ENCODE assay signal across 11 cellular contexts in genomic region chr7:5417106-5418071, GRCh38. TPM values are rescaled to one million over a fixed set of nuclear protein-coding genes. Genes with fewer than 3 reads are reported as not detected.
DNase-seq lines count a peak whose midpoint lies in the region; ATAC-seq, FAIRE-seq and TF ChIP-seq lines count a peak whose summit lies in the region.
"Had no signal": no experiment of that assay in that cellular context is flagged by ENCODE, and none has a peak within 500 bp of the region (broad histone marks: within the 10 kb centered on the region; RNA-seq: fewer than 3 reads in every experiment).

No MANE protein-coding gene starts in this region.

- peak overlapping the region; percentile 81 for H3K4me2 ChIP-seq in A549
- no peak overlapping the region for H3K4me2 ChIP-seq in OCI-LY7 (ENCODE audit: low read length)

- FAIRE-seq in A549 (lab: Jason Lieb, UNC): no peak
- FAIRE-seq: TTC549 had no signal

- 54% methylated on average over 15 of the region's 15 CpGs for WGBS in A549 (ENCODE audit: missing lambda C conversion rate)
- WGBS in endodermal cell (ENCODE audit: insufficient coverage in 1 of 2, insufficient read length in 1 of 2), 2 experiments: 69 to 73% methylated on average over 8 to 14 of the region's 15 CpGs

- H3K36me3 Mint-ChIP-seq in IgD-negative memory B cell (no peaks in the 10 kb centered on the region), endodermal cell (ENCODE audit: low read depth) (peaks cover 40% of the 10 kb centered on the region), neural crest cell (ENCODE audit: low read depth) (peaks cover 8% of the 10 kb centered on the region)

- intact Hi-C loops in OCI-LY7 (cut with micrococcal nuclease; ENCODE audit: unreplicated experiment): no loop called here

- no peak overlapping the region for H2AFZ ChIP-seq in OCI-LY7 (ENCODE audit: low read length)

- H3K4me1 Mint-ChIP-seq in IgD-negative memory B cell (peaks cover 3 to 8% (median 5%) of the 10 kb centered on the region in 3 donors), endodermal cell (peaks cover 25% of the 10 kb centered on the region), neural crest cell (peaks cover 36% of the 10 kb centered on the region)

- H3K27me3 Mint-ChIP-seq in IgD-negative memory B cell (peaks cover 36% of the 10 kb centered on the region), endodermal cell (ENCODE audit: insufficient read depth) (peaks cover 11% of the 10 kb centered on the region), neural crest cell (ENCODE audit: low read depth) (peaks cover 5% of the 10 kb centered on the region)

- peak overlapping the region in 1 of 4 donors; percentile 55 for H3K4me3 Mint-ChIP-seq in IgD-negative memory B cell
- H3K4me3 Mint-ChIP-seq in endodermal cell: peak overlapping the region; percentile 96
- H3K4me3 Mint-ChIP-seq in neural crest cell: peak overlapping the region; percentile 99

- H3K4me1 ChIP-seq in A549 (peaks cover 31% of the 10 kb centered on the region), endodermal cell (ENCODE audit: control insufficient read depth, insufficient read depth, low read length) (peaks cover 10% of the 10 kb centered on the region), OCI-LY7 (ENCODE audit: insufficient read depth, low read length, poor library complexity, severe bottlenecking) (peaks cover 10% of the 10 kb centered on the region)

- DNase-seq in A549 (ENCODE audit: low read depth in 1 of 2, low spot score in 1 of 2): peak in 1 of 2 experiments; percentile 65
- peak; percentile 79 for DNase-seq in endodermal cell
- DNase-seq in neural crest cell (ENCODE audit: low read depth, low spot score): no peak
- DNase-seq in OCI-LY7 (ENCODE audit: low spot score): no peak
- DNase-seq: CD4-positive, alpha-beta T cell; NCI-H446 treated with DMSO at 0.1 percent for 48 hours had no signal

- BruUV-seq in OCI-LY7 (replicated peaks; lab: Mats Ljungman, UMichigan): no TSS peak

- no peaks in the 10 kb centered on the region for H3K79me2 ChIP-seq in OCI-LY7 (ENCODE audit: insufficient read depth, low read depth, low read length)

- H4K20me1 ChIP-seq in OCI-LY7 (ENCODE audit: insufficient read depth, low read length): no peaks in the 10 kb centered on the region

- TF ChIP-seq CTCF in A549 (IDR thresholded peaks at IDR 0.05) (no peak), endodermal cell (conservative IDR thresholded peaks at IDR 0.05) (no peak), neural crest cell (conservative IDR thresholded peaks at IDR 0.05) (no peak), OCI-LY7 (conservative IDR thresholded peaks at IDR 0.05; ENCODE audit: low read length) (no peak)

- H3K9me2 ChIP-seq in OCI-LY7 (ENCODE audit: insufficient read depth, low read length): no peaks in the 10 kb centered on the region

- no peak for TF ChIP-seq RAD21 in A549 (conservative IDR thresholded peaks at IDR 0.05 in 1 of 2, IDR thresholded peaks at IDR 0.05 in 1 of 2)

- H3K4me3 ChIP-seq in A549 (no peak overlapping the region), endodermal cell (ENCODE audit: low read length) (peak overlapping the region; percentile 100), OCI-LY7 (ENCODE audit: low read depth, low read length, poor library complexity, severe bottlenecking) (no peak overlapping the region)

- CTCF ChIA-PET in A549 (lab: Yijun Ruan, JAX): interaction anchor here (1.4 kb wide), 1 partner anchor 33 kb away, joined by 3 read pairs; no protein-coding TSS in a partner anchor
- CTCF ChIA-PET in OCI-LY7 (lab: Charles Lee; ENCODE audit: unreplicated experiment): no interaction called here

- no peak for TF ChIP-seq POLR2A in A549 (IDR thresholded peaks at IDR 0.05; ENCODE audit: low read length)

- POLR2A ChIA-PET in A549 (lab: Yijun Ruan, JAX): interaction anchor here (1.8 to 2.5 kb wide), 2 partner anchors 8 to 21 kb away, joined by 7 to 8 read pairs; no protein-coding TSS in a partner anchor
- POLR2A ChIA-PET in OCI-LY7 (lab: Charles Lee): interaction anchor here (0.5 to 0.7 kb wide), 3 partner anchors 22 to 470 kb away, joined by 3 to 5 read pairs (median 3); no protein-coding TSS in a partner anchor

- H3K9me3 Mint-ChIP-seq in IgD-negative memory B cell (no peaks in the 10 kb centered on the region), endodermal cell (no peaks in the 10 kb centered on the region), neural crest cell (no peaks in the 10 kb centered on the region)
- H3K9me3 Mint-ChIP-seq: CD4-positive, alpha-beta T cell had no signal

- H3K36me3 ChIP-seq in endodermal cell (ENCODE audit: control insufficient read depth, insufficient read depth, low read length) (peaks cover 57% of the 10 kb centered on the region), OCI-LY7 (ENCODE audit: insufficient read depth, low read length) (no peaks in the 10 kb centered on the region)

- peak overlapping the region; percentile 100 for H3K9ac ChIP-seq in endodermal cell (ENCODE audit: extremely low read depth, low read length, poor library complexity, severe bottlenecking)

- H3K27me3 ChIP-seq in endodermal cell (ENCODE audit: control insufficient read depth, insufficient read depth, low read length, poor library complexity, severe bottlenecking): no peaks in the 10 kb centered on the region

- H3K9me3 ChIP-seq in A549 (no peaks in the 10 kb centered on the region), endodermal cell (ENCODE audit: control insufficient read depth, low read length) (no peaks in the 10 kb centered on the region), OCI-LY7 (ENCODE audit: low read length) (no peaks in the 10 kb centered on the region)

- no peak for TF ChIP-seq EP300 in A549 (IDR thresholded peaks at IDR 0.05)

- ATAC-seq in A549 (peak in 1 of 2 experiments; percentile 5; a peak in 3 of 6 replicates), GM21786 (IDR thresholded peaks at IDR 0.05; ENCODE audit: unreplicated experiment) (no peak), HG03432 (IDR thresholded peaks at IDR 0.05; ENCODE audit: unreplicated experiment) (no peak), HG02885 (IDR thresholded peaks at IDR 0.05; ENCODE audit: poor library complexity, unreplicated experiment) (no peak)

- peak overlapping the region; percentile 61 to 96 for H3K27ac ChIP-seq in A549
- H3K27ac ChIP-seq in endodermal cell (ENCODE audit: low read depth, low read length): peak overlapping the region; percentile 42
- no peak overlapping the region for H3K27ac ChIP-seq in OCI-LY7 (ENCODE audit: low read depth, low read length, poor library complexity, severe bottlenecking)

- H3K27ac Mint-ChIP-seq in IgD-negative memory B cell (peak overlapping the region in 2 of 3 donors; percentile 29 to 92), endodermal cell (peak overlapping the region; percentile 88), neural crest cell (ENCODE audit: unreplicated experiment) (no peak overlapping the region)
- H3K27ac Mint-ChIP-seq: CD4-positive, alpha-beta T cell had no signal

TF ChIP-seq in A549, 52 proteins besides CTCF, POLR2A, EP300 and RAD21 (continues in another document):
- TF ChIP-seq HOXB5 (CRISPR knock-in tag; IDR thresholded peaks at IDR 0.05): no peak
- no peak for TF ChIP-seq CBX8 (IDR thresholded peaks at IDR 0.05)
- TF ChIP-seq SMC3 (IDR thresholded peaks at IDR 0.05): no peak
- no peak for TF ChIP-seq NFE2L2 (conservative IDR thresholded peaks at IDR 0.05; ENCODE audit: low read length)
- no peak for TF ChIP-seq CHD4 (IDR thresholded peaks at IDR 0.05; ENCODE audit: borderline replicate concordance)
- no peak for TF ChIP-seq EHF (CRISPR knock-in tag; IDR thresholded peaks at IDR 0.05)
- TF ChIP-seq, protein P1, sequence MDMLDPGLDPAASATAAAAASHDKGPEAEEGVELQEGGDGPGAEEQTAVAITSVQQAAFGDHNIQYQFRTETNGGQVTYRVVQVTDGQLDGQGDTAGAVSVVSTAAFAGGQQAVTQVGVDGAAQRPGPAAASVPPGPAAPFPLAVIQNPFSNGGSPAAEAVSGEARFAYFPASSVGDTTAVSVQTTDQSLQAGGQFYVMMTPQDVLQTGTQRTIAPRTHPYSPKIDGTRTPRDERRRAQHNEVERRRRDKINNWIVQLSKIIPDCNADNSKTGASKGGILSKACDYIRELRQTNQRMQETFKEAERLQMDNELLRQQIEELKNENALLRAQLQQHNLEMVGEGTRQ (IDR thresholded peaks at IDR 0.05): no peak
- TF ChIP-seq EHMT2 (IDR thresholded peaks at IDR 0.05; ENCODE audit: low read depth): no peak
- no peak for TF ChIP-seq REST (IDR thresholded peaks at IDR 0.05)
- no peak for TF ChIP-seq NR3C1 (IDR thresholded peaks at IDR 0.05)

RNA-seq across cellular contexts. Expression of gene TNRC18, which starts 6.2 kb away (rescaled TPM):
- 13.7 and 15.5 TPM in 2 replicates for polyA plus RNA-seq in A549 (2011; rRNA removed)
- polyA plus RNA-seq in A549 (2012; cell fraction: cytosol; rRNA removed): 19.2 and 28.3 TPM in 2 replicates
- 45.6 and 59.8 TPM in 2 replicates for polyA plus RNA-seq in A549 (2012; cell fraction: nucleus; rRNA removed)
- 33.3 to 39.9 TPM (median 38.3 TPM) in 3 replicates for polyA plus RNA-seq in A549 (2017; fragmentation: RNase III; extraction: RNeasy Plus Mini Kit Qiagen cat#74134 plus additional on column Dnase treatment)
- polyA minus RNA-seq in A549 (2011; rRNA and poly(A)+ RNA removed): 24.3 and 25.5 TPM in 2 replicates
- 1.3 TPM for polyA plus RNA-seq in IgD-negative memory B cell
- 100 to 1,000 TPM; 103 to 136 TPM for total RNA-seq in endodermal cell
- polyA plus RNA-seq in endodermal cell (2013, experiment 1 of 2): 48.8 TPM
- polyA plus RNA-seq in endodermal cell (2013, experiment 2 of 2): 55.8 TPM
- total RNA-seq in neural crest cell: 68.0 and 69.8 TPM in 2 replicates
- 12.2 and 21.2 TPM in 2 replicates for total RNA-seq in OCI-LY7 (2014; rRNA removed; shearing (Covaris generic))
- 64.2 and 70.4 TPM in 2 replicates for total RNA-seq in OCI-LY7 (2022)
